Comparison of ENCODE assay signal across 27 cellular contexts in the genomic region with DNA sequence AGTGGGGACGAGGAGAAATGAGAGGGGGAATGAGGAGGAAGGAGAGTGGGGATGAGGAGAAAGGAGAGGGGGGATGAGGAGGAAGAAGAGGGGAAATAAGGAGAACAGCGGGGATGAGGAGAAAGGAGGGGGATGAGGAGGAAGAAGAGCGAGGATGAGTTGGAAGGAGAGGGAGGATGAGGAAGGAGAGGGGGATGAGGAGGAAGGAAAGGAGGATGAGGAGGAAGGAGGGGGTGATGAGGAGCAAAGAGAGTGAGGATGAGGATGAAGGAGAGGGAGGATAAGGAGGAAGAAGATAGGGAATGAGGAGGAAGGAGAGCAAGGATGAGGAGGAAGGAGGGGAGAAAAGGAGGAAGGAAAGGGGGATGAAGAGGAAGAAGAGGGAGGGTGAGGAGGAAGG.
DNase-seq lines count a peak whose midpoint lies in the region; ATAC-seq, FAIRE-seq and TF ChIP-seq lines count a peak whose summit lies in the region.
"Had no signal": no experiment of that assay in that cellular context is flagged by ENCODE, and none has a peak within 500 bp of the region (broad histone marks: within the 10 kb centered on the region; RNA-seq: fewer than 3 reads in every experiment).

No MANE protein-coding gene starts in this region.

- H3K27ac ChIP-seq in coronary artery, result no peak overlapping the region
- H3K27ac ChIP-seq: 22Rv1, BLaER1 had no signal

- no peak overlapping the region for H3K4me3 Mint-ChIP-seq in T-helper 1 cell treated with Interleukin-12 subunit alpha and Interleukin-12 subunit beta and Interleukin-4 antibody, amounts not matched to agents 30 μg/mL and 1 μg/mL, for 36 hours
- no peak overlapping the region for H3K4me3 Mint-ChIP-seq in central memory CD8-positive, alpha-beta T cell
- H3K4me3 Mint-ChIP-seq: CD14-positive monocyte; CD4-positive, alpha-beta memory T cell; CD4-positive, CD25-positive, alpha-beta regulatory T cell; CD8-positive, alpha-beta memory T cell had no signal

- H3K36me3 Mint-ChIP-seq in T-helper 1 cell treated with Interleukin-12 subunit alpha and Interleukin-12 subunit beta and Interleukin-4 antibody, amounts not matched to agents 30 μg/mL and 1 μg/mL, for 36 hours (ENCODE audit: low read depth), result no peaks in the 10 kb centered on the region
- peaks cover 1% of the 10 kb centered on the region for H3K36me3 Mint-ChIP-seq in central memory CD8-positive, alpha-beta T cell (ENCODE audit: insufficient read depth)
- H3K36me3 Mint-ChIP-seq: CD14-positive monocyte; CD4-positive, alpha-beta memory T cell; CD4-positive, CD25-positive, alpha-beta regulatory T cell; CD8-positive, alpha-beta memory T cell had no signal

- no peak overlapping the region for H3K4me3 ChIP-seq in coronary artery
- H3K4me3 ChIP-seq: BLaER1, GM12878 had no signal

- TF ChIP-seq CTCF in coronary artery (IDR thresholded peaks at IDR 0.05), result no peak

- no peaks in the 10 kb centered on the region for H3K9me3 Mint-ChIP-seq in T-helper 1 cell treated with Interleukin-12 subunit alpha and Interleukin-12 subunit beta and Interleukin-4 antibody, amounts not matched to agents 30 μg/mL and 1 μg/mL, for 36 hours
- H3K9me3 Mint-ChIP-seq in central memory CD8-positive, alpha-beta T cell, result no peaks in the 10 kb centered on the region
- H3K9me3 Mint-ChIP-seq: CD14-positive monocyte; CD8-positive, alpha-beta memory T cell had no signal

- H3K27ac Mint-ChIP-seq in T-helper 1 cell treated with Interleukin-12 subunit alpha and Interleukin-12 subunit beta and Interleukin-4 antibody, amounts not matched to agents 30 μg/mL and 1 μg/mL, for 36 hours, result peak overlapping the region; percentile 20
- H3K27ac Mint-ChIP-seq in central memory CD8-positive, alpha-beta T cell (ENCODE audit: low read depth), result peak overlapping the region; percentile 25
- H3K27ac Mint-ChIP-seq: CD4-positive, alpha-beta memory T cell; CD4-positive, CD25-positive, alpha-beta regulatory T cell; CD8-positive, alpha-beta memory T cell had no signal

- no peak for ATAC-seq in central memory CD8-positive, alpha-beta T cell (replicated peaks; ENCODE audit: extremely low read depth, poor library complexity, severe bottlenecking)
- ATAC-seq: GM12878 had no signal

- H3K27me3 Mint-ChIP-seq in T-helper 1 cell treated with Interleukin-12 subunit alpha and Interleukin-12 subunit beta and Interleukin-4 antibody, amounts not matched to agents 30 μg/mL and 1 μg/mL, for 36 hours (ENCODE audit: low read depth), result peaks cover 5% of the 10 kb centered on the region
- H3K27me3 Mint-ChIP-seq in central memory CD8-positive, alpha-beta T cell, result peaks cover 67% of the 10 kb centered on the region

- peak; percentile 90 for FAIRE-seq in urothelium cell line (lab: Jason Lieb, UNC)
- FAIRE-seq: A204.1, GM12878, GM12892, GM18507 had no signal

- no peaks in the 10 kb centered on the region for H3K4me1 Mint-ChIP-seq in T-helper 1 cell treated with Interleukin-12 subunit alpha and Interleukin-12 subunit beta and Interleukin-4 antibody, amounts not matched to agents 30 μg/mL and 1 μg/mL, for 36 hours (ENCODE audit: low read depth)
- H3K4me1 Mint-ChIP-seq in central memory CD8-positive, alpha-beta T cell, result no peaks in the 10 kb centered on the region
- H3K4me1 Mint-ChIP-seq: CD14-positive monocyte; CD4-positive, alpha-beta memory T cell; CD4-positive, CD25-positive, alpha-beta regulatory T cell; CD8-positive, alpha-beta memory T cell had no signal

- DNase-seq in T-helper 1 cell (no peak), urothelium cell line (ENCODE audit: low spot score) (no peak), coronary artery (ENCODE audit: low spot score) (no peak), inferior parietal cortex (ENCODE audit: extremely low spot score) (no peak)
- DNase-seq in central memory CD8-positive, alpha-beta T cell (ENCODE audit: low spot score in 2 of 2), result no peak
- DNase-seq: ACHN; BE2C; C1 segment of cervical spinal cord; CD4-positive, alpha-beta memory T cell; CD4-positive, CD25-positive, alpha-beta regulatory T cell; CD8-positive, alpha-beta memory T cell; COR-L47; DMS 273 treated with DMSO at 0.1 percent for 48 hours; DMS153; DMS53; DMS79; DND-41; EL; GDM1 had no signal
